ENCODE assay signal across 8 cellular contexts in genomic region chr6:30719791-30720737, GRCh38. TPM values are rescaled to one million over a fixed set of nuclear protein-coding genes. Genes with fewer than 3 reads are reported as not detected.
DNase-seq lines count a peak whose midpoint lies in the region; ATAC-seq and TF ChIP-seq lines count a peak whose summit lies in the region.

TSS of gene TUBB (plus strand) at chr6:30720352. CDS start at chr6:30720507, 155 bp downstream.

- H3K14ac ChIP-seq in H9 (ENCODE audit: insufficient read depth, low read length) = peak within 1 kb of the TSS; percentile 75; the same call in 1 of the 2 replicates

- peak within 1 kb of the TSS; percentile 92 for H3K4me2 ChIP-seq in H9 (ENCODE audit: insufficient read depth, insufficient read length, low read length)
- peak within 1 kb of the TSS; percentile 90 for H3K4me2 ChIP-seq in neural progenitor cell

- no peak within 1 kb of the TSS for H2BK20ac ChIP-seq in H9 (ENCODE audit: low read depth, low read length, poor library complexity, severe bottlenecking)

- TF ChIP-seq CTCF in H9 (conservative IDR thresholded peaks at IDR 0.05) (no peak), NB4 (IDR thresholded peaks at IDR 0.05; ENCODE audit: low read depth, low read length) (no peak), foreskin keratinocyte (conservative IDR thresholded peaks at IDR 0.05) (no peak), neural progenitor cell (IDR thresholded peaks at IDR 0.05) (peak; percentile 22)

- H4K20me1 ChIP-seq in H9 (ENCODE audit: control insufficient read depth, insufficient read depth, insufficient read length) = no peaks in the 10 kb centered on the region
- peaks cover 37% of the 10 kb centered on the region for H4K20me1 ChIP-seq in neural progenitor cell (ENCODE audit: low read depth)

- no peaks in the 10 kb centered on the region for H3K9me3 ChIP-seq in H9 (ENCODE audit: control insufficient read depth, low read depth, low read length)
- no peaks in the 10 kb centered on the region for H3K9me3 ChIP-seq in neural progenitor cell (ENCODE audit: low read depth)
- H3K9me3 ChIP-seq in stomach smooth muscle (ENCODE audit: control insufficient read depth in 2 of 2, low read length in 2 of 2) = no peaks in the 10 kb centered on the region

- H4K8ac ChIP-seq in H9 (replicated peaks; ENCODE audit: insufficient read length, low read depth, low read length) = no peak within 1 kb of the TSS

- H3K27me3 ChIP-seq in H9 (ENCODE audit: insufficient read depth, low read length) (no peaks in the 10 kb centered on the region), foreskin keratinocyte (no peaks in the 10 kb centered on the region), neural progenitor cell (no peaks in the 10 kb centered on the region), stomach smooth muscle (ENCODE audit: control insufficient read depth in 1 of 2, insufficient read depth in 2 of 2, low read length in 2 of 2) (no peaks in the 10 kb centered on the region)

- no peaks in the 10 kb centered on the region for H3K79me1 ChIP-seq in H9 (ENCODE audit: insufficient read depth, low read depth, low read length, poor library complexity, severe bottlenecking)

- no peak within 1 kb of the TSS for H4K91ac ChIP-seq in H9 (ENCODE audit: insufficient read length, low read depth, low read length)

- peaks cover 3% of the 10 kb centered on the region; the same call in 1 of the 2 replicates for H3K27me3 Mint-ChIP-seq in H9 (ENCODE audit: low read depth)
- peaks cover 12% of the 10 kb centered on the region for H3K27me3 Mint-ChIP-seq in neural progenitor cell (ENCODE audit: insufficient read depth, low read depth)

- H2BK5ac ChIP-seq in H9 (ENCODE audit: insufficient read length, low read length) = peak within 1 kb of the TSS; percentile 79

- DNase-seq in ELF-1 (ENCODE audit: low read depth, low spot score) (peak; percentile 98), H9 (peak; percentile 99), NB4 (ENCODE audit: low read depth) (peak; percentile 99), SK-N-DZ (ENCODE audit: low spot score) (peak; percentile 98), foreskin keratinocyte (peak; percentile 91 to 97), neural progenitor cell (ENCODE audit: low spot score) (peak; percentile 99)
- DNase-seq in activated naive CD4-positive, alpha-beta T cell treated with Interleukin-2 at 50 U/mL for 16 hours = peak; percentile 95

- H2AFZ ChIP-seq in H9 (ENCODE audit: low read length) (no peak within 1 kb of the TSS), neural progenitor cell (replicated peaks) (peak within 1 kb of the TSS; percentile 78)

- H3K27ac ChIP-seq in H9 (ENCODE audit: insufficient read length, low read depth, low read length) = peak within 1 kb of the TSS; percentile 81
- H3K27ac ChIP-seq in foreskin keratinocyte = peak within 1 kb of the TSS; percentile 95
- H3K27ac ChIP-seq in neural progenitor cell = peak within 1 kb of the TSS; percentile 85
- H3K27ac ChIP-seq in stomach smooth muscle (ENCODE audit: low read length) = peak within 1 kb of the TSS; percentile 85

- no peak within 1 kb of the TSS for H2AK5ac ChIP-seq in H9 (ENCODE audit: insufficient read length, low read length)

- H3K23me2 ChIP-seq in H9 (ENCODE audit: insufficient read length, low read depth, low read length, poor library complexity, severe bottlenecking) = peaks cover 15% of the 10 kb centered on the region

- peak within 1 kb of the TSS; percentile 86 for H3T11ph ChIP-seq in H9 (ENCODE audit: low read length)

- H3K36me3 ChIP-seq in neural progenitor cell = peaks cover 4% of the 10 kb centered on the region
- H3K36me3 ChIP-seq in stomach smooth muscle (ENCODE audit: control insufficient read depth in 2 of 2, insufficient read depth in 2 of 2, low read length in 2 of 2) = peaks cover 16 to 20% of the 10 kb centered on the region in 2 donors

- peak within 1 kb of the TSS; percentile 93 to 98 for H3K4me3 Mint-ChIP-seq in H9
- peak within 1 kb of the TSS; percentile 98 for H3K4me3 Mint-ChIP-seq in neural progenitor cell

- H3K4me1 ChIP-seq in H9 (ENCODE audit: insufficient read depth, low read length) = no peaks in the 10 kb centered on the region
- H3K4me1 ChIP-seq in foreskin keratinocyte = no peaks in the 10 kb centered on the region
- H3K4me1 ChIP-seq in neural progenitor cell = peaks cover 18% of the 10 kb centered on the region
- H3K4me1 ChIP-seq in stomach smooth muscle (ENCODE audit: control insufficient read depth, insufficient read depth, low read length) = peaks cover 43% of the 10 kb centered on the region

- H3K27ac Mint-ChIP-seq in H9 (peak within 1 kb of the TSS; percentile 99 to 100 (median 99)), neural progenitor cell (peak within 1 kb of the TSS; percentile 99)

- no peak within 1 kb of the TSS for H3K56ac ChIP-seq in H9 (ENCODE audit: insufficient read length, low read depth, low read length)

- peak within 1 kb of the TSS; percentile 78; the same call in 1 of the 2 replicates for H3K4ac ChIP-seq in H9 (ENCODE audit: low read depth, low read length)

- H3K4me1 Mint-ChIP-seq in H9 (peaks cover 39 to 54% of the 10 kb centered on the region in 2 experiments), neural progenitor cell (peaks cover 65% of the 10 kb centered on the region)

- peak within 1 kb of the TSS; percentile 78 for H3K18ac ChIP-seq in H9 (ENCODE audit: insufficient read length, low read depth, low read length)

- peak; percentile 94 for TF ChIP-seq POLR2A in NB4 (IDR thresholded peaks at IDR 0.05; ENCODE audit: extremely low read depth, insufficient read length)

- ATAC-seq in foreskin keratinocyte = peak; percentile 70

- H2BK120ac ChIP-seq in H9 (ENCODE audit: low read depth, low read length, poor library complexity, severe bottlenecking) = peak within 1 kb of the TSS; percentile 74

- WGBS in H9 (ENCODE audit: extremely low coverage, insufficient read length, low lambda C conversion rate) = no CpG with 5 or more reads among the region's 38 CpGs

- H3K9me3 Mint-ChIP-seq in H9 = peaks cover 6 to 7% of the 10 kb centered on the region in 2 experiments; a peak in 4 of 5 replicates
- peaks cover 2% of the 10 kb centered on the region for H3K9me3 Mint-ChIP-seq in neural progenitor cell

- peak within 1 kb of the TSS; percentile 99 for H3K9ac ChIP-seq in H9 (ENCODE audit: extremely low read depth, insufficient read length, low read length)
- peak within 1 kb of the TSS; percentile 90 for H3K9ac ChIP-seq in neural progenitor cell
- H3K9ac ChIP-seq in stomach smooth muscle (ENCODE audit: low read length in 2 of 2) = peak within 1 kb of the TSS; percentile 79 to 90

- peak within 1 kb of the TSS; percentile 100 for H3K4me3 ChIP-seq in NB4 (ENCODE audit: low read depth, low read length)
- peak within 1 kb of the TSS; percentile 85 for H3K4me3 ChIP-seq in neural progenitor cell
- H3K4me3 ChIP-seq in stomach smooth muscle (ENCODE audit: low read length in 2 of 2) = peak within 1 kb of the TSS; percentile 92 to 93

- no peak within 1 kb of the TSS for H2BK15ac ChIP-seq in H9 (ENCODE audit: low read depth, low read length)

- H3F3A ChIP-seq in neural progenitor cell (ENCODE audit: low read depth) = peaks cover 70% of the 10 kb centered on the region

- H4K5ac ChIP-seq in H9 (ENCODE audit: insufficient read length, low read depth, low read length) = peak within 1 kb of the TSS; percentile 58

- H3K79me2 ChIP-seq in H9 (ENCODE audit: insufficient read depth, low read length) = peaks cover 11% of the 10 kb centered on the region; the same call in 1 of the 2 replicates
- peaks cover 92% of the 10 kb centered on the region for H3K79me2 ChIP-seq in neural progenitor cell (ENCODE audit: low read depth)

- H3K23ac ChIP-seq in H9 (ENCODE audit: insufficient read length, low read depth, low read length) = no peak within 1 kb of the TSS

- H3K36me3 Mint-ChIP-seq in H9 (ENCODE audit: insufficient read depth in 1 of 3, low read depth in 3 of 3) = peaks cover 43 to 58% (median 54%) of the 10 kb centered on the region in 3 experiments
- peaks cover 40% of the 10 kb centered on the region for H3K36me3 Mint-ChIP-seq in neural progenitor cell

- H2BK12ac ChIP-seq in H9 (ENCODE audit: insufficient read length, low read depth, low read length) = no peak within 1 kb of the TSS

RNA-seq across cellular contexts. Expression of gene TUBB, which starts in this region (rescaled TPM):
- total RNA-seq in H9 (2021) = 1,719 and 1,734 TPM in 2 replicates
- polyA plus RNA-seq in SK-N-DZ (2014; cell fraction: cytosol; rRNA removed) = 1,702 and 1,814 TPM in 2 replicates
- polyA plus RNA-seq in SK-N-DZ (2014; cell fraction: nucleus; rRNA removed) = 586 and 640 TPM in 2 replicates
- total RNA-seq in foreskin keratinocyte = 1,201 and 1,290 TPM in 2 replicates
- polyA plus RNA-seq in foreskin keratinocyte = 1,224 and 1,454 TPM in 2 replicates
- 1,479 and 2,270 TPM in 2 replicates for total RNA-seq in neural progenitor cell (ENCODE audit: low replicate concordance)

Comparison
In these comparisons a context has a peak if more than half of its experiments do, and no peak if none do; other contexts are left out.
1. Peak in every context shown above with its lines: DNase-seq, ATAC-seq, H3K4me3 ChIP-seq and H3K27ac ChIP-seq.